In genomic region chr11:129694966-129695365, GRCh38 we compare ENCODE assay signal across 12 cellular contexts.
DNase-seq lines count a peak whose midpoint lies in the region; ATAC-seq, FAIRE-seq and TF ChIP-seq lines count a peak whose summit lies in the region.
"Had no signal": no experiment of that assay in that cellular context is flagged by ENCODE, and none has a peak within 500 bp of the region (broad histone marks: within the 10 kb centered on the region; RNA-seq: fewer than 3 reads in every experiment).

No MANE protein-coding gene starts in this region.

- CTCF ChIA-PET in T-cell (lab: Charles Lee) = interaction anchor here in 1 of 2 donors (0.5 to 1.3 kb wide), 5 partner anchors 14 to 1271 kb away, joined by 3 to 4 read pairs (median 3); no protein-coding TSS in a partner anchor

- peaks cover 0 to 5% of the 10 kb centered on the region in 2 donors for H3K27me3 Mint-ChIP-seq in T-cell
- H3K27me3 Mint-ChIP-seq in activated T-helper 1 cell treated with anti-CD3 and anti-CD28 coated beads, Interleukin-12 subunit alpha, Interleukin-12 subunit beta, Interleukin-2, Interleukin-4 antibody, amounts not matched to agents 30 ng/mL and 10 ng/mL and 1 ng/mL, durations not matched to agents 14 hours and 24 hours and 36 hours (ENCODE audit: insufficient read depth) = peaks cover 2% of the 10 kb centered on the region
- H3K27me3 Mint-ChIP-seq: activated naive CD8-positive, alpha-beta T cell had no signal

- no peaks in the 10 kb centered on the region for H3K9me3 Mint-ChIP-seq in T-cell
- no peaks in the 10 kb centered on the region for H3K9me3 Mint-ChIP-seq in activated T-helper 1 cell treated with anti-CD3 and anti-CD28 coated beads, Interleukin-12 subunit alpha, Interleukin-12 subunit beta, Interleukin-2, Interleukin-4 antibody, amounts not matched to agents 30 ng/mL and 10 ng/mL and 1 ng/mL, durations not matched to agents 14 hours and 24 hours and 36 hours
- H3K9me3 Mint-ChIP-seq: stimulated activated naive B cell treated with anti-CD40 and anti-IgM and Interleukin-4, amounts not matched to agents 10 μg/mL and 1 μg/mL and 100 μg/mL, for 72 hours had no signal

- POLR2A ChIA-PET in T-cell (lab: Charles Lee) = no interaction called here

- no peak for ATAC-seq in T-cell (replicated peaks in 1 of 4)
- peak; percentile 23 for ATAC-seq in esophagus mucosa
- no peak for ATAC-seq in HG02970 (IDR thresholded peaks at IDR 0.05; ENCODE audit: low FRiP score, unreplicated experiment)
- no peak for ATAC-seq in HG03108 (IDR thresholded peaks at IDR 0.05; ENCODE audit: unreplicated experiment)

- no peak overlapping the region for H3K27ac Mint-ChIP-seq in T-cell
- no peak overlapping the region for H3K27ac Mint-ChIP-seq in activated T-helper 1 cell treated with anti-CD3 and anti-CD28 coated beads, Interleukin-12 subunit alpha, Interleukin-12 subunit beta, Interleukin-2, Interleukin-4 antibody, amounts not matched to agents 30 ng/mL and 10 ng/mL and 1 ng/mL, durations not matched to agents 14 hours and 24 hours and 36 hours
- H3K27ac Mint-ChIP-seq: activated naive CD8-positive, alpha-beta T cell; stimulated activated naive B cell treated with anti-CD40 and anti-IgM and Interleukin-4, amounts not matched to agents 10 μg/mL and 1 μg/mL and 100 μg/mL, for 72 hours had no signal

- in situ Hi-C loops in ACHN (cut with HindIII; ENCODE audit: low pct_ligation_motif_present, low pct_unique_long_range_greater_than_20kb, low sequenced_read_pairs) = no loop called here

- peak; percentile 19 for DNase-seq in ACHN
- DNase-seq in GM12891 (ENCODE audit: insufficient read length, low spot score) = no peak
- no peak for DNase-seq in T-cell
- DNase-seq in activated T-helper 1 cell treated with anti-CD3 and anti-CD28 coated beads, Interleukin-12 subunit alpha, Interleukin-12 subunit beta, Interleukin-2, Interleukin-4 antibody, amounts not matched to agents 30 ng/mL and 10 ng/mL and 1 ng/mL, durations not matched to agents 14 hours and 24 hours and 36 hours (ENCODE audit: low spot score) = no peak
- no peak for DNase-seq in kidney glomerular epithelial cell (lab: John Stamatoyannopoulos, UW)
- DNase-seq: NCI-H2029 had no signal

- peak overlapping the region in 2 of 3 donors; percentile 77 to 84 for H3K4me3 Mint-ChIP-seq in T-cell
- no peak overlapping the region for H3K4me3 Mint-ChIP-seq in activated T-helper 1 cell treated with anti-CD3 and anti-CD28 coated beads, Interleukin-12 subunit alpha, Interleukin-12 subunit beta, Interleukin-2, Interleukin-4 antibody, amounts not matched to agents 30 ng/mL and 10 ng/mL and 1 ng/mL, durations not matched to agents 14 hours and 24 hours and 36 hours

- peak; percentile 28 for FAIRE-seq in GM12891 (lab: Jason Lieb, UNC)
- FAIRE-seq: endometrium had no signal

- H3K4me1 Mint-ChIP-seq in T-cell = peaks cover 7 to 10% (median 8%) of the 10 kb centered on the region in 3 donors
- H3K4me1 Mint-ChIP-seq in activated T-helper 1 cell treated with anti-CD3 and anti-CD28 coated beads, Interleukin-12 subunit alpha, Interleukin-12 subunit beta, Interleukin-2, Interleukin-4 antibody, amounts not matched to agents 30 ng/mL and 10 ng/mL and 1 ng/mL, durations not matched to agents 14 hours and 24 hours and 36 hours (ENCODE audit: low read depth) = peaks cover 5% of the 10 kb centered on the region

- H3K36me3 Mint-ChIP-seq in T-cell = no peaks in the 10 kb centered on the region
- no peaks in the 10 kb centered on the region for H3K36me3 Mint-ChIP-seq in activated T-helper 1 cell treated with anti-CD3 and anti-CD28 coated beads, Interleukin-12 subunit alpha, Interleukin-12 subunit beta, Interleukin-2, Interleukin-4 antibody, amounts not matched to agents 30 ng/mL and 10 ng/mL and 1 ng/mL, durations not matched to agents 14 hours and 24 hours and 36 hours (ENCODE audit: low read depth)
- H3K36me3 Mint-ChIP-seq: activated naive CD8-positive, alpha-beta T cell; stimulated activated naive B cell treated with anti-CD40 and anti-IgM and Interleukin-4, amounts not matched to agents 10 μg/mL and 1 μg/mL and 100 μg/mL, for 72 hours had no signal

- intact Hi-C loops in activated T-helper 1 cell treated with anti-CD3 and anti-CD28 coated beads, Interleukin-12 subunit alpha, Interleukin-12 subunit beta, Interleukin-2, Interleukin-4 antibody, amounts not matched to agents 30 ng/mL and 10 ng/mL and 1 ng/mL, durations not matched to agents 14 hours and 24 hours and 36 hours (cut with micrococcal nuclease) = loop anchor here (1.0 to 2.0 kb wide), 2 partner anchors 58 to 331 kb away; no protein-coding TSS in a partner anchor

- TF ChIP-seq POLR2A in GM12891 (IDR thresholded peaks at IDR 0.05; ENCODE audit: low read depth, low read length) = no peak

TF ChIP-seq in GM12891, 5 proteins besides CTCF, POLR2A, EP300 and RAD21:
- TF ChIP-seq TAF1 (IDR thresholded peaks at IDR 0.05; ENCODE audit: low read depth, low read length) (no peak), SPI1 (IDR thresholded peaks at IDR 0.05; ENCODE audit: low read depth, low read length) (no peak), PAX5 (IDR thresholded peaks at IDR 0.05; ENCODE audit: insufficient read depth, low read length, severe bottlenecking) (no peak), POU2F2 (IDR thresholded peaks at IDR 0.05; ENCODE audit: low read depth, low read length) (no peak), POLR2AphosphoS5 (IDR thresholded peaks at IDR 0.05; ENCODE audit: low read depth, low read length) (no peak)
